ENCODE assay signal across 2 cellular contexts in genomic region chr2:65551528-65551927, GRCh38.
A peak's percentile ranks its signal among the peaks of the same experiment; 100 is the strongest.
TF ChIP-seq lines count a peak whose summit lies in the region.

No MANE protein-coding gene starts in this region.

TF ChIP-seq in HEK293, 187 proteins besides CTCF, POLR2A, EP300 and RAD21:
- peak; percentile 58 for TF ChIP-seq EGR2 (tag by site-specific recombination; IDR thresholded peaks at IDR 0.05; ENCODE audit: low read depth)
- no peak for TF ChIP-seq ZNF664 (tag by site-specific recombination; IDR thresholded peaks at IDR 0.05)

TF ChIP-seq in H1, 55 proteins besides CTCF, POLR2A, EP300 and RAD21:
- TF ChIP-seq NANOG (IDR thresholded peaks at IDR 0.05; ENCODE audit: insufficient read depth, low read depth, low read length, poor library complexity, severe bottlenecking) = no peak
- TF ChIP-seq SP1 (IDR thresholded peaks at IDR 0.05; ENCODE audit: low read depth, low read length) = no peak
- no peak for TF ChIP-seq FOSL1 (IDR thresholded peaks at IDR 0.05; ENCODE audit: insufficient read depth, low read depth, low read length)
- TF ChIP-seq KDM5A (IDR thresholded peaks at IDR 0.05; ENCODE audit: low read length) = no peak
- TF ChIP-seq RXRA (IDR thresholded peaks at IDR 0.05; ENCODE audit: insufficient read depth, low read depth, low read length) = no peak
